9 cellular contexts compared by ENCODE assay signal in the genomic region with DNA sequence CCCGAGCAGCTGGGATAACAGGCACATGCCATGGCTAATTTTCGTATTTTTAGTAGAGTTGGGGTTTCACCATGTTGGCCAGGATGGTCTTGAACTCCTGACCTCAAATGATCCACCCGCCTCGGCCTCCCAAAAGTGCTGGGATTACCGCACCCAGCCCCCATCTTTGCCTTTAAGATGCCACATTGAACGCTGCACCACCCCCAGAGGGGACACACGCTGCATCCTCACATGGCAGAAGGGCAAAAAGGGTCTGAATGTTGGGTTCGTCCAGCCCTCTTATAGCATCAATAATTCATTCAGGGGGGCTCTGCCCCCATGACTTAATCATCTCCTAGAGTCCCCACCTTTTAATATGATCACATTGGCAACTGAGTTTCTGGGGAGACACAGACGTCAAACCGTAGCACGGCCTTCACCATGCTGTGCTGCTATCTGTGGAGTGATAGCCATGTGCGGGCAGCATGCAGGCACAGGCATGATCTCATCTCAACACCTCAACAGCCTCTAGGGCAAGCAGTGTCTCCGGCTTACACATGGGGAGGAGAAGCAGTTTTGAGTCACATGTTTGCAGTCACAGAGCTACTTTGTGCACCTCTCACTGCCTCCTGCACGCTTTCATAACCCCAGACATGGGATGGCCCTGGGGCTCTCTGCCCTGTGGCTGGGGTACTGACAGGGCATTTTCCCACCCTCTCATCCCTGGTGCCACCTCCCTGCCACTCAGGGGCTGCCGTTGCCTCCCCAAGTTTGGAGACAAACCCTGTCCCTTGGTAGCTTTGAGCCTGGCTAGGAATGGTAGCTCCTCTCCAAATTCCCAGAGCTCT. TPM values are rescaled to one million over a fixed set of nuclear protein-coding genes. Genes with fewer than 3 reads are reported as not detected.
A peak's percentile ranks its signal among the peaks of the same experiment; 100 is the strongest.
DNase-seq lines count a peak whose midpoint lies in the region; ATAC-seq and TF ChIP-seq lines count a peak whose summit lies in the region.
"Had no signal": no experiment of that assay in that cellular context is flagged by ENCODE, and none has a peak within 500 bp of the region (broad histone marks: within the 10 kb centered on the region; RNA-seq: fewer than 3 reads in every experiment).

No MANE protein-coding gene starts in this region.

- no peaks in the 10 kb centered on the region for H3K27me3 ChIP-seq in OCI-LY3 (ENCODE audit: low read depth, low read length)
- no peaks in the 10 kb centered on the region for H3K27me3 ChIP-seq in MG63

- H4K20me1 ChIP-seq in OCI-LY3 (ENCODE audit: insufficient read depth, low read length), result peaks cover 80% of the 10 kb centered on the region

- TF ChIP-seq CTCF in GM10248 (IDR thresholded peaks at IDR 0.05; ENCODE audit: control extremely low read depth, extremely low read depth, low read depth, missing control alignments) (no peak), OCI-LY3 (IDR thresholded peaks at IDR 0.05; ENCODE audit: low read depth, low read length) (no peak), chondrocyte (IDR thresholded peaks at IDR 0.05) (no peak), progenitor cell of endocrine pancreas (IDR thresholded peaks at IDR 0.05; ENCODE audit: unreplicated experiment) (no peak)

- peak overlapping the region; percentile 99 for H3K27ac ChIP-seq in OCI-LY3 (ENCODE audit: low read length)

- CTCF ChIA-PET in GM10248 (lab: Yijun Ruan, JAX), result interaction anchor here (1.0 to 1.5 kb wide), 7 partner anchors 11 to 223 kb away, joined by 3 to 5 read pairs (median 3); no protein-coding TSS in a partner anchor

- H3K9me3 Mint-ChIP-seq in chondrocyte (ENCODE audit: low read depth), result no peaks in the 10 kb centered on the region
- no peaks in the 10 kb centered on the region for H3K9me3 Mint-ChIP-seq in progenitor cell of endocrine pancreas (ENCODE audit: low read depth)

- H2AFZ ChIP-seq in OCI-LY3 (ENCODE audit: low read depth, low read length), result no peak overlapping the region

- H3K27me3 Mint-ChIP-seq in chondrocyte (ENCODE audit: low read depth), result no peaks in the 10 kb centered on the region
- peaks cover 12% of the 10 kb centered on the region for H3K27me3 Mint-ChIP-seq in progenitor cell of endocrine pancreas

- peaks cover 80% of the 10 kb centered on the region for H3K36me3 ChIP-seq in OCI-LY3 (replicated peaks; ENCODE audit: low read depth, low read length)
- H3K36me3 ChIP-seq in MG63, result no peaks in the 10 kb centered on the region

- peaks cover 56% of the 10 kb centered on the region for H3K4me1 ChIP-seq in OCI-LY3 (ENCODE audit: low read length)

- H3K36me3 Mint-ChIP-seq in chondrocyte (ENCODE audit: low read depth), result no peaks in the 10 kb centered on the region
- H3K36me3 Mint-ChIP-seq in progenitor cell of endocrine pancreas (ENCODE audit: insufficient read depth), result no peaks in the 10 kb centered on the region

- H3K27ac Mint-ChIP-seq in chondrocyte (ENCODE audit: unreplicated experiment) (peak overlapping the region; percentile 71), progenitor cell of endocrine pancreas (no peak overlapping the region)

- no peak overlapping the region for H3K4me3 Mint-ChIP-seq in chondrocyte (ENCODE audit: unreplicated experiment)
- H3K4me3 Mint-ChIP-seq in progenitor cell of endocrine pancreas (ENCODE audit: low read depth), result no peak overlapping the region

- DNase-seq in GM10248 (ENCODE audit: extremely low spot score) (peak; percentile 45), chondrocyte (ENCODE audit: low spot score) (peak; percentile 75), progenitor cell of endocrine pancreas (ENCODE audit: low spot score, unreplicated experiment) (peak; percentile 4), Ammon's horn (ENCODE audit: low spot score) (no peak), MG63 (no peak), SHP77 treated with DMSO at 0.1 percent for 48 hours (lab: John Stamatoyannopoulos, UW) (no peak)
- DNase-seq: H7 had no signal

- H3K9ac ChIP-seq in OCI-LY3 (ENCODE audit: low read length), result peak overlapping the region; percentile 4; the same call in 1 of the 2 replicates

- ATAC-seq in HG03439 (IDR thresholded peaks at IDR 0.05; ENCODE audit: unreplicated experiment), result no peak

- H3K9me3 ChIP-seq in OCI-LY3 (ENCODE audit: insufficient read depth, low read length) (no peaks in the 10 kb centered on the region), MG63 (no peaks in the 10 kb centered on the region; the same call in 1 of the 2 replicates)

- H3K4me1 Mint-ChIP-seq in chondrocyte (ENCODE audit: low read depth) (peaks cover 16% of the 10 kb centered on the region), progenitor cell of endocrine pancreas (ENCODE audit: low read depth) (no peaks in the 10 kb centered on the region)

- H3K4me3 ChIP-seq in OCI-LY3 (ENCODE audit: low read length), result no peak overlapping the region
- no peak overlapping the region for H3K4me3 ChIP-seq in MG63

- POLR2A ChIA-PET in GM10248 (lab: Yijun Ruan, JAX), result interaction anchor here (1.1 to 1.8 kb wide), 4 partner anchors 24 to 57 kb away, joined by 3 to 4 read pairs (median 3); no protein-coding TSS in a partner anchor

- H3K4me2 ChIP-seq in OCI-LY3 (ENCODE audit: low read length), result no peak overlapping the region

- peaks cover 99% of the 10 kb centered on the region for H3K79me2 ChIP-seq in OCI-LY3 (ENCODE audit: low read length)

RNA-seq across cellular contexts. Expression of a gene that starts 30.0 kb away (rescaled TPM):
- total RNA-seq in chondrocyte, result 2.1 to 11.3 TPM (median 2.2 TPM) in 3 replicates
- not detected in 2 replicates for total RNA-seq in progenitor cell of endocrine pancreas
- total RNA-seq in MG63 (2014; rRNA removed; shearing (Covaris generic); ENCODE audit: low replicate concordance), result 0.33 and 0.44 TPM in 2 replicates

Comparison
In these comparisons a context has a peak if more than half of its experiments do, and no peak if none do; other contexts are left out.
1. DNase-seq: peak in GM10248 (single experiment), chondrocyte (single experiment) and progenitor cell of endocrine pancreas (single experiment); none in Ammon's horn (single experiment), MG63 (single experiment) and SHP77 treated with DMSO at 0.1 percent for 48 hours (single experiment).